ENCODE assay signal across 7 cellular contexts in genomic region chr11:133078591-133079179, GRCh38.
A peak's percentile ranks its signal among the peaks of the same experiment; 100 is the strongest.
DNase-seq lines count a peak whose midpoint lies in the region; ATAC-seq and TF ChIP-seq lines count a peak whose summit lies in the region.

No MANE protein-coding gene starts in this region.

- H3K36me3 Mint-ChIP-seq in activated T-helper 17 cell treated with anti-CD3 and anti-CD28 coated beads, Interleukin-2, amount 50 U/mL, for 72 hours (ENCODE audit: low read depth): no peaks in the 10 kb centered on the region
- H3K36me3 Mint-ChIP-seq in T-cell: no peaks in the 10 kb centered on the region

- H3K4me1 Mint-ChIP-seq in activated T-helper 17 cell treated with anti-CD3 and anti-CD28 coated beads, Interleukin-2, amount 50 U/mL, for 72 hours: no peaks in the 10 kb centered on the region
- peaks cover 0 to 3% (median 0%) of the 10 kb centered on the region in 3 donors for H3K4me1 Mint-ChIP-seq in T-cell

- H3K9me3 ChIP-seq in left ventricle myocardium inferior (replicated peaks) (no peaks in the 10 kb centered on the region), spleen (no peaks in the 10 kb centered on the region)

- peak; percentile 55 for ATAC-seq in GM21528 (IDR thresholded peaks at IDR 0.05; ENCODE audit: low FRiP score, unreplicated experiment)
- peak; percentile 22 for ATAC-seq in activated T-helper 17 cell treated with anti-CD3 and anti-CD28 coated beads, Interleukin-2, amount 50 U/mL, for 72 hours (replicated peaks)
- no peak for ATAC-seq in T-cell (replicated peaks in 1 of 4)

- peak; percentile 56 for DNase-seq in EH (ENCODE audit: low read depth)
- DNase-seq in NCI-H1105 (lab: John Stamatoyannopoulos, UW): peak; percentile 54
- DNase-seq in left ventricle myocardium inferior: no peak
- DNase-seq in spleen: no peak
- DNase-seq in T-cell: no peak

- no peak overlapping the region for H3K27ac Mint-ChIP-seq in activated T-helper 17 cell treated with anti-CD3 and anti-CD28 coated beads, Interleukin-2, amount 50 U/mL, for 72 hours
- no peak overlapping the region for H3K27ac Mint-ChIP-seq in T-cell

- no peaks in the 10 kb centered on the region for H3K9me3 Mint-ChIP-seq in activated T-helper 17 cell treated with anti-CD3 and anti-CD28 coated beads, Interleukin-2, amount 50 U/mL, for 72 hours
- no peaks in the 10 kb centered on the region for H3K9me3 Mint-ChIP-seq in T-cell

- TF ChIP-seq CTCF in left ventricle myocardium inferior (IDR thresholded peaks at IDR 0.05; ENCODE audit: borderline replicate concordance) (peak; percentile 83), spleen (IDR thresholded peaks at IDR 0.05 in 8 of 11, conservative IDR thresholded peaks at IDR 0.05 in 3 of 11) (peak; percentile 19 to 76 (median 58))

- WGBS in spleen, 5 donors: 21 to 31% (median 26%) methylated on average over 20 of the region's 20 CpGs

- TF ChIP-seq POLR2A in spleen (IDR thresholded peaks at IDR 0.05): no peak

- H3K4me3 Mint-ChIP-seq in activated T-helper 17 cell treated with anti-CD3 and anti-CD28 coated beads, Interleukin-2, amount 50 U/mL, for 72 hours: no peak overlapping the region
- H3K4me3 Mint-ChIP-seq in T-cell: no peak overlapping the region

- H3K27ac ChIP-seq in left ventricle myocardium inferior (replicated peaks): no peak overlapping the region
- no peak overlapping the region for H3K27ac ChIP-seq in spleen

- H3K4me1 ChIP-seq in left ventricle myocardium inferior (peaks cover 6% of the 10 kb centered on the region), spleen (peaks cover 0 to 11% (median 6%) of the 10 kb centered on the region in 6 donors)

- POLR2A ChIA-PET in T-cell (lab: Charles Lee): no interaction called here

- no peaks in the 10 kb centered on the region for H3K36me3 ChIP-seq in left ventricle myocardium inferior
- H3K36me3 ChIP-seq in spleen: no peaks in the 10 kb centered on the region

- H3K4me3 ChIP-seq in left ventricle myocardium inferior (no peak overlapping the region), spleen (no peak overlapping the region)

- CTCF ChIA-PET in T-cell (lab: Charles Lee): no interaction called here

- peaks cover 8% of the 10 kb centered on the region for H3K27me3 Mint-ChIP-seq in activated T-helper 17 cell treated with anti-CD3 and anti-CD28 coated beads, Interleukin-2, amount 50 U/mL, for 72 hours
- H3K27me3 Mint-ChIP-seq in T-cell: peaks cover 5 to 15% of the 10 kb centered on the region in 2 donors

- H3K27me3 ChIP-seq in left ventricle myocardium inferior (ENCODE audit: low read depth) (peaks cover 90% of the 10 kb centered on the region), spleen (replicated peaks in 1 of 7) (peaks cover 0 to 45% (median 0%) of the 10 kb centered on the region in 7 donors)

- intact Hi-C loops in left ventricle myocardium inferior (cut with micrococcal nuclease) (no loop called here), spleen (cut with DNase I; ENCODE audit: low total_unique reads) (no loop called here)

Comparison
In these comparisons a context has a peak if more than half of its experiments do, and no peak if none do; other contexts are left out.
1. DNase-seq: peak in EH (single experiment) and NCI-H1105 (single experiment); none in left ventricle myocardium inferior (single experiment), spleen (single experiment) and T-cell (0 of 34).
2. ATAC-seq: peak in GM21528 (single experiment) and activated T-helper 17 cell treated with anti-CD3 and anti-CD28 coated beads, Interleukin-2, amount 50 U/mL, for 72 hours (single experiment); none in T-cell (0 of 4).